ENCODE assay signal across 18 cellular contexts in genomic region chr21:44983421-44984206, GRCh38. TPM values are rescaled to one million over a fixed set of nuclear protein-coding genes. Genes with fewer than 3 reads are reported as not detected.
DNase-seq lines count a peak whose midpoint lies in the region; ATAC-seq, FAIRE-seq and TF ChIP-seq lines count a peak whose summit lies in the region.
"Had no signal": no experiment of that assay in that cellular context is flagged by ENCODE, and none has a peak within 500 bp of the region (broad histone marks: within the 10 kb centered on the region; RNA-seq: fewer than 3 reads in every experiment).

No MANE protein-coding gene starts in this region.

- H3K4me3 ChIP-seq in mesodermal cell (ENCODE audit: extremely low read depth, insufficient read depth, low read length, poor library complexity, severe bottlenecking): no peak overlapping the region
- no peak overlapping the region for H3K4me3 ChIP-seq in thoracic aorta

- 85 to 97% methylated on average over 11 to 19 of the region's 22 CpGs for WGBS in mesodermal cell (ENCODE audit: insufficient coverage in 2 of 2), 2 experiments

- H3K27ac Mint-ChIP-seq in chondrocyte (ENCODE audit: unreplicated experiment): peak overlapping the region; percentile 88
- H3K27ac Mint-ChIP-seq: activated naive CD8-positive, alpha-beta T cell treated with anti-CD3 and anti-CD28 coated beads, Interleukin-2, amount 10 ng/mL, durations not matched to agents 7 days and 5 days had no signal

- no peaks in the 10 kb centered on the region for H3K9me3 ChIP-seq in mesodermal cell (ENCODE audit: control insufficient read depth, low read length)
- H3K9me3 ChIP-seq in thoracic aorta: no peaks in the 10 kb centered on the region

- no peaks in the 10 kb centered on the region for H3K36me3 Mint-ChIP-seq in chondrocyte (ENCODE audit: low read depth)
- H3K36me3 Mint-ChIP-seq: activated naive CD8-positive, alpha-beta T cell treated with anti-CD3 and anti-CD28 coated beads, Interleukin-2, amount 10 ng/mL, durations not matched to agents 7 days and 5 days had no signal

- H3K36me3 ChIP-seq in mesodermal cell (ENCODE audit: control insufficient read depth, insufficient read depth, low read length): no peaks in the 10 kb centered on the region
- no peaks in the 10 kb centered on the region for H3K36me3 ChIP-seq in thoracic aorta

- FAIRE-seq in HTR-8/SVneo (lab: Jason Lieb, UNC) (peak; percentile 86), GM12892 (lab: Jason Lieb, UNC) (no peak)
- FAIRE-seq: GM19239, TTC549 had no signal

- peaks cover 15% of the 10 kb centered on the region for H3K4me1 Mint-ChIP-seq in chondrocyte (ENCODE audit: low read depth)
- H3K4me1 Mint-ChIP-seq: activated naive CD8-positive, alpha-beta T cell treated with anti-CD3 and anti-CD28 coated beads, Interleukin-2, amount 10 ng/mL, durations not matched to agents 7 days and 5 days; central memory CD8-positive, alpha-beta T cell; naive thymus-derived CD4-positive, alpha-beta T cell had no signal

- H3K4me1 ChIP-seq in mesodermal cell (ENCODE audit: control insufficient read depth, insufficient read depth, low read length, poor library complexity, severe bottlenecking) (peaks cover 44% of the 10 kb centered on the region), thoracic aorta (ENCODE audit: control insufficient read depth in 1 of 2, low read depth in 2 of 2) (peaks cover 11 to 32% of the 10 kb centered on the region in 2 donors)

- no peaks in the 10 kb centered on the region for H3K27me3 ChIP-seq in thoracic aorta (replicated peaks; ENCODE audit: insufficient read depth)

- no peaks in the 10 kb centered on the region for H3K27me3 Mint-ChIP-seq in chondrocyte (ENCODE audit: low read depth)
- H3K27me3 Mint-ChIP-seq: activated naive CD8-positive, alpha-beta T cell treated with anti-CD3 and anti-CD28 coated beads, Interleukin-2, amount 10 ng/mL, durations not matched to agents 7 days and 5 days; central memory CD8-positive, alpha-beta T cell; naive thymus-derived CD4-positive, alpha-beta T cell had no signal

- ATAC-seq in thoracic aorta (ENCODE audit: insufficient number of reproducible peaks, low FRiP score, low read depth): no peak
- no peak for ATAC-seq in HG02973 (IDR thresholded peaks at IDR 0.05; ENCODE audit: unreplicated experiment)
- ATAC-seq: naive thymus-derived CD4-positive, alpha-beta T cell had no signal

- no peak overlapping the region for H3K4me3 Mint-ChIP-seq in chondrocyte (ENCODE audit: unreplicated experiment)
- H3K4me3 Mint-ChIP-seq: activated naive CD8-positive, alpha-beta T cell treated with anti-CD3 and anti-CD28 coated beads, Interleukin-2, amount 10 ng/mL, durations not matched to agents 7 days and 5 days; central memory CD8-positive, alpha-beta T cell; naive thymus-derived CD4-positive, alpha-beta T cell had no signal

- DNase-seq in HTR-8/SVneo (ENCODE audit: insufficient read length, low spot score): no peak
- DNase-seq in chondrocyte (ENCODE audit: low spot score): peak; percentile 79
- no peak for DNase-seq in thoracic aorta (ENCODE audit: low spot score)
- no peak for DNase-seq in substantia nigra (lab: John Stamatoyannopoulos, UW)
- no peak for DNase-seq in GM12892 (ENCODE audit: insufficient read length)
- DNase-seq: activated CD4-positive, alpha-beta T cell treated with anti-CD3 and anti-CD28 coated beads, Interleukin-2, amount 50 U/mL, for 1 hour; activated naive CD8-positive, alpha-beta T cell treated with anti-CD3 and anti-CD28 coated beads, Interleukin-2, amount 10 ng/mL, durations not matched to agents 7 days and 5 days; activated T-cell treated with anti-CD3 and anti-CD28 coated beads, Interleukin-2, amount 50 U/mL, for 1 hour; C1 segment of cervical spinal cord; MM.1S; naive thymus-derived CD4-positive, alpha-beta T cell; NCI-H2029; NCI-H524 treated with DMSO at 0.1 percent for 48 hours had no signal

- TF ChIP-seq POLR2A in GM12892 (IDR thresholded peaks at IDR 0.05; ENCODE audit: low read depth, low read length): no peak

- H3K27ac ChIP-seq in mesodermal cell (ENCODE audit: low read depth, low read length, severe bottlenecking): peak overlapping the region; percentile 73
- H3K27ac ChIP-seq in thoracic aorta: peak overlapping the region; percentile 76 to 92
- H3K27ac ChIP-seq in substantia nigra (ENCODE audit: low read depth, low read length, poor library complexity, severe bottlenecking): no peak overlapping the region

- no peaks in the 10 kb centered on the region for H3K9me3 Mint-ChIP-seq in chondrocyte (ENCODE audit: low read depth)
- H3K9me3 Mint-ChIP-seq: activated naive CD8-positive, alpha-beta T cell treated with anti-CD3 and anti-CD28 coated beads, Interleukin-2, amount 10 ng/mL, durations not matched to agents 7 days and 5 days; central memory CD8-positive, alpha-beta T cell; naive thymus-derived CD4-positive, alpha-beta T cell had no signal

- TF ChIP-seq CTCF in chondrocyte (IDR thresholded peaks at IDR 0.05): peak; percentile 26
- TF ChIP-seq CTCF in thoracic aorta (IDR thresholded peaks at IDR 0.05): no peak

RNA-seq across cellular contexts. Expression of gene SLX9, which starts 43.8 kb away (rescaled TPM):
- total RNA-seq in chondrocyte (20.4 to 27.4 TPM (median 24.0 TPM) in 3 replicates), thoracic aorta (10 to 100 TPM in 1 of 2 donors, 1 to 10 TPM in 1; 5.9 to 10.6 TPM)
- polyA plus RNA-seq in mesodermal cell (2013, experiment 1 of 2): 27.2 TPM
- polyA plus RNA-seq in mesodermal cell (2013, experiment 2 of 2): 23.0 TPM
- 6.3 TPM for polyA plus RNA-seq in GM12892 (2012; ENCODE audit: missing spikeins)
